1 cellular context compared by ENCODE assay signal in the genomic region with DNA sequence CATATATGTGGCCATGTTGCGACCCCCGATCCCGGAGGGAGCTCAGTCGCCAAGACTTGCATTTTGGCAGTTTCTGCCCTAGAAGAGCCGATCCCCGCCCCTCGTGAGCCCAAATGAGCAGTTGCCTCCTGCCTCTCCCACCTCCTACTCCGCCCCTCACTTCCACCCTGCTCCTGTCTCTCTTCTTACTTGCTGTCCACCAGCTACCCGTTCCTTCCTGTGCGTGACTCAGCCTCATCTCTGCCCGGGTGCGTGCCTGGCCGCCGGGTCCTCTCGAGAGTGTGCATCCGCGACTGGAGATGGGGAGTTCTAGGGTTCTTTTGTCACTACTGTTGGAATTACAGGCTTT.
TF ChIP-seq lines count a peak whose summit lies in the region.

No MANE protein-coding gene starts in this region.

TF ChIP-seq in SK-N-SH, 30 proteins besides CTCF, POLR2A, EP300 and RAD21 (continued from another document):
- no peak for TF ChIP-seq TEAD4 (IDR thresholded peaks at IDR 0.05; ENCODE audit: borderline replicate concordance, insufficient read depth)
- TF ChIP-seq FOSL2 (IDR thresholded peaks at IDR 0.05; ENCODE audit: borderline replicate concordance, low read depth), result peak; percentile 56; the same call in 1 of the 2 replicates
